8 cellular contexts compared by ENCODE assay signal in the genomic region with DNA sequence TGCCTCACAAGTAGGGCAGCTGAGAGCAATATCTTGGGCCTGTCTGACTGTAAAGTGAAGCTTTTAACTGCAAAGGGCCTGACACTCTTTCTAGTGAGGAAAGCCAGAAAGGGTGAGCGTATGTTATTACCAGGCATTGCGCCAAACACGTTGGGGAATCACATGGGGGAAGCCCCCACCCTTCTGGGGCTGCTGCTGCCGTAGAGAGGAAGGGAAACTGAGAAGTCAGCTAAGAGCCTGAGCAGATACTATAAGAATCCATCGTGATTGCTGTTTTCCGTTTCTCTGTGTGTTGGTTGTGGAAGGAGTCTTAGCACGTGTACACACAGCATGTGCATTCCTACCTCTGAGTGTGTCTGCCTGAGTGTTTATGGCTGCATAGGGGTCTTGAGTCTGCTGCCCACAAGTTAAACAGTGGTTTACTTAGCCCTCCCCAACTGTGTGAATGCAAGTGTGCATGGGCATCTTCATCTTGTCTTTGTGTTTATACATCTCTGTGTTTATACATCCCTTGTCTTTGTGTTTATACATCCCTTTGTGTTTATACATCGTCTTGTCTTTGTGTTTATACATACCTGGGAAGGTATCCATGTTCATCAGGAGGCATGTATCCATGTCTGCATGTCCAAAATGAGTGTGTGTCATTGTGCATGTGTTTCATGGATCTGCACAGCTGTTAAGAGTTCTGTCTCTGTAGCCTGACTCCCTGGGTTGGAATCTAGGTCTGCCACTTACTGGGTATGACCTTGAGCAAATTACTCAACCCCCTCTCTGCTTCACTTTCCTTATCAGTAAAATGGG. TPM values are rescaled to one million over a fixed set of nuclear protein-coding genes. Genes with fewer than 3 reads are reported as not detected.
A peak's percentile ranks its signal among the peaks of the same experiment; 100 is the strongest.
DNase-seq lines count a peak whose midpoint lies in the region; ATAC-seq and TF ChIP-seq lines count a peak whose summit lies in the region.

No MANE protein-coding gene starts in this region.

- ATAC-seq in GM19328 (IDR thresholded peaks at IDR 0.05; ENCODE audit: unreplicated experiment) (peak; percentile 82), HG03354 (IDR thresholded peaks at IDR 0.05; ENCODE audit: poor library complexity, severe bottlenecking, unreplicated experiment) (peak; percentile 80), aorta (ENCODE audit: low FRiP score) (peak; percentile 57), PC-3 (no peak)

- CTCF ChIA-PET in PC-3 (lab: Charles Lee) = no interaction called here

- H3K27ac ChIP-seq in BLaER1 treated with 17β-estradiol and CSF1 and Interleukin-3, amounts not matched to agents 10 nM and 100 nM = peak overlapping the region; percentile 10 to 86 (median 69); a peak in 21 of 22 replicates
- H3K27ac ChIP-seq in aorta (ENCODE audit: low read depth in 1 of 2, low read length in 2 of 2) (no peak overlapping the region), suprapubic skin (no peak overlapping the region), PC-3 (ENCODE audit: low read length) (no peak overlapping the region)

- H3K9me3 ChIP-seq in BLaER1 treated with 17β-estradiol and CSF1 and Interleukin-3, amounts not matched to agents 10 nM and 100 nM (replicated peaks in 1 of 11) = peaks cover 0 to 15% (median 11%) of the 10 kb centered on the region in 11 experiments; a peak in 8 of 22 replicates
- H3K9me3 ChIP-seq in aorta (ENCODE audit: control insufficient read depth, low read length) (no peaks in the 10 kb centered on the region), suprapubic skin (no peaks in the 10 kb centered on the region), PC-3 (ENCODE audit: low read length) (no peaks in the 10 kb centered on the region)

- intact Hi-C loops in aorta (cut with DNase I) (no loop called here), PC-3 (cut with micrococcal nuclease) (no loop called here)

- POLR2A ChIA-PET in PC-3 (lab: Charles Lee; ENCODE audit: unreplicated experiment) = no interaction called here

- peaks cover 0 to 11% (median 0%) of the 10 kb centered on the region in 11 experiments; a peak in 5 of 22 replicates for H3K27me3 ChIP-seq in BLaER1 treated with 17β-estradiol and CSF1 and Interleukin-3, amounts not matched to agents 10 nM and 100 nM
- no peaks in the 10 kb centered on the region for H3K27me3 ChIP-seq in aorta (ENCODE audit: control insufficient read depth in 1 of 2, insufficient read depth in 2 of 2, low read length in 1 of 2)
- H3K27me3 ChIP-seq in suprapubic skin = no peaks in the 10 kb centered on the region
- H3K27me3 ChIP-seq in PC-3 (ENCODE audit: low read length) = 0 out of 2 replicates have a peak, but pooled peaks cover 5% of the 10 kb centered on the region

- no TSS peak for BruUV-seq in PC-3 (replicated peaks; lab: Mats Ljungman, UMichigan)

- H3K4me1 ChIP-seq in BLaER1 treated with 17β-estradiol and CSF1 and Interleukin-3, amounts not matched to agents 10 nM and 100 nM = peaks cover 25 to 99% (median 92%) of the 10 kb centered on the region in 10 experiments
- H3K4me1 ChIP-seq in aorta (ENCODE audit: control insufficient read depth in 1 of 2, insufficient read depth in 2 of 2, low read length in 2 of 2) (no peaks in the 10 kb centered on the region), suprapubic skin (peaks cover 10% of the 10 kb centered on the region), PC-3 (ENCODE audit: insufficient read depth, low read length) (no peaks in the 10 kb centered on the region)

- H3F3A ChIP-seq in PC-3 (ENCODE audit: low read length, unreplicated experiment) = no peaks in the 10 kb centered on the region

- no peaks in the 10 kb centered on the region for H3K9me2 ChIP-seq in PC-3 (replicated peaks; ENCODE audit: low read length)

- TF ChIP-seq POLR2A in suprapubic skin (IDR thresholded peaks at IDR 0.05) = no peak

- H3K4me2 ChIP-seq in BLaER1 treated with 17β-estradiol and CSF1 and Interleukin-3, amounts not matched to agents 10 nM and 100 nM = peak overlapping the region; percentile 60 to 95 (median 75)
- no peak overlapping the region for H3K4me2 ChIP-seq in PC-3 (ENCODE audit: low read length)

- H4K20me1 ChIP-seq in BLaER1 treated with 17β-estradiol and CSF1 and Interleukin-3, amounts not matched to agents 10 nM and 100 nM = no peaks in the 10 kb centered on the region
- no peaks in the 10 kb centered on the region for H4K20me1 ChIP-seq in PC-3 (ENCODE audit: low read length)

- no peak for TF ChIP-seq EP300 in suprapubic skin (IDR thresholded peaks at IDR 0.05)

- H3K9ac ChIP-seq in BLaER1 treated with 17β-estradiol and CSF1 and Interleukin-3, amounts not matched to agents 10 nM and 100 nM = peak overlapping the region; percentile 7 to 76 (median 56); a peak in 17 of 22 replicates
- no peak overlapping the region for H3K9ac ChIP-seq in PC-3 (ENCODE audit: low read length)

- no peak for TF ChIP-seq CTCF in suprapubic skin (IDR thresholded peaks at IDR 0.05)
- TF ChIP-seq CTCF in PC-3 (conservative IDR thresholded peaks at IDR 0.05; ENCODE audit: low read depth, low read length) = no peak

- H2AFZ ChIP-seq in PC-3 (ENCODE audit: low read length) = no peak overlapping the region

- H3K4me3 ChIP-seq in BLaER1 treated with 17β-estradiol and CSF1 and Interleukin-3, amounts not matched to agents 10 nM and 100 nM = no peak overlapping the region
- H3K4me3 ChIP-seq in aorta (ENCODE audit: low read length in 2 of 2) (no peak overlapping the region), suprapubic skin (no peak overlapping the region), PC-3 (ENCODE audit: low read length) (no peak overlapping the region)

- peak; percentile 34 to 43 for DNase-seq in activated T-cell treated with anti-CD3 and anti-CD28 coated beads, Interleukin-2, amount 50 U/mL, for 48 hours
- DNase-seq in medulla oblongata (ENCODE audit: extremely low spot score) = peak; percentile 86
- peak in 1 of 2 donors; percentile 85 for DNase-seq in aorta
- DNase-seq in suprapubic skin (ENCODE audit: low spot score in 2 of 2) = no peak
- DNase-seq in PC-3 = no peak

- WGBS in aorta, 2 donors = 26 to 32% methylated on average over 8 of the region's 8 CpGs
- 23% methylated on average over 8 of the region's 8 CpGs for WGBS in suprapubic skin

- H3K36me3 ChIP-seq in BLaER1 treated with 17β-estradiol and CSF1 and Interleukin-3, amounts not matched to agents 10 nM and 100 nM = no peaks in the 10 kb centered on the region
- no peaks in the 10 kb centered on the region for H3K36me3 ChIP-seq in aorta (ENCODE audit: control insufficient read depth in 1 of 2, insufficient read depth in 2 of 2, low read length in 1 of 2)
- H3K36me3 ChIP-seq in suprapubic skin = no peaks in the 10 kb centered on the region
- H3K36me3 ChIP-seq in PC-3 (ENCODE audit: low read depth, low read length) = no peaks in the 10 kb centered on the region

- no peaks in the 10 kb centered on the region for H3K79me2 ChIP-seq in PC-3 (ENCODE audit: low read length)

RNA-seq across cellular contexts. Expression of gene SIRPA, which starts 50.3 kb away (rescaled TPM):
- total RNA-seq in aorta (10 to 100 TPM; 41.4 to 62.9 TPM), suprapubic skin (10 to 100 TPM; 30.3 to 53.3 (median 47.3) TPM), PC-3 (2014; rRNA removed) (12.8 and 17.3 TPM in 2 replicates)
- 10 to 100 TPM; 14.8 to 15.3 TPM for polyA plus RNA-seq in aorta

Comparison
In these comparisons a context has a peak if more than half of its experiments do, and no peak if none do; other contexts are left out.
1. H3K27ac ChIP-seq: peak in BLaER1 treated with 17β-estradiol and CSF1 and Interleukin-3, amounts not matched to agents 10 nM and 100 nM (11 of 11); none in aorta (0 of 2), suprapubic skin (single experiment) and PC-3 (single experiment).
2. DNase-seq: peak in activated T-cell treated with anti-CD3 and anti-CD28 coated beads, Interleukin-2, amount 50 U/mL, for 48 hours (2 of 2) and medulla oblongata (single experiment); none in suprapubic skin (0 of 2) and PC-3 (single experiment).